Comparison of ENCODE assay signal across 28 cellular contexts in genomic region chr12:71236133-71236660, GRCh38.
"Had no signal": no experiment of that assay in that cellular context is flagged by ENCODE, and none has a peak within 500 bp of the region (broad histone marks: within the 10 kb centered on the region; RNA-seq: fewer than 3 reads in every experiment).

No MANE protein-coding gene starts in this region.

- H3K27me3 ChIP-seq: esophagus squamous epithelium, heart right ventricle, right atrium auricular region, thyroid gland, upper lobe of left lung, vagina had no signal

- H3K9me3 ChIP-seq: esophagus squamous epithelium, right atrium auricular region, thyroid gland, upper lobe of left lung, vagina had no signal

- ATAC-seq: activated CD8-positive, alpha-beta T cell treated with anti-CD3 and anti-CD28 coated beads for 36 hours; activated naive CD8-positive, alpha-beta T cell treated with anti-CD3 and anti-CD28 coated beads, Interleukin-2, amount 50 U/mL, for 24 hours; heart right ventricle; mucosa of descending colon; natural killer cell treated with Interleukin-12 subunit alpha and Interleukin-12 subunit beta and Interleukin-15 and Interleukin-18, amount 100 ng/mL, for 72 hours; stimulated activated memory B cell treated with anti-CD40 and anti-IgM and Interleukin-4, amounts not matched to agents 10 μg/mL and 1 μg/mL and 100 μg/mL, for 72 hours; stimulated activated naive CD8-positive, alpha-beta T cell treated with anti-CD3 and anti-CD28 coated beads, Interleukin-15, amount 100 ng/mL, for 72 hours had no signal

- H3K36me3 ChIP-seq: esophagus squamous epithelium, heart right ventricle, left ventricle myocardium inferior, right atrium auricular region, thyroid gland, upper lobe of left lung, vagina had no signal

- H3K4me3 ChIP-seq: esophagus squamous epithelium, heart right ventricle, left ventricle myocardium inferior, lung, mucosa of descending colon, right atrium auricular region, smooth muscle cell, thyroid gland, upper lobe of left lung, vagina had no signal

- DNase-seq: activated B cell treated with CpG ODN at 0.5 μM for 24 hours; activated CD4-positive, alpha-beta T cell treated with anti-CD3 and anti-CD28 coated beads, Interleukin-2, amount 50 U/mL, for 1 hour; activated CD8-positive, alpha-beta T cell treated with anti-CD3 and anti-CD28 coated beads for 36 hours; activated naive CD8-positive, alpha-beta T cell treated with anti-CD3 and anti-CD28 coated beads, Interleukin-2, amount 50 U/mL, for 24 hours; activated T-cell treated with anti-CD3 and anti-CD28 coated beads, Interleukin-2, amount 50 U/mL, for 48 hours; amygdala; central memory CD4-positive, alpha-beta T cell; endodermal cell; esophagus squamous epithelium; foreskin melanocyte; heart right ventricle; left ventricle myocardium inferior; mucosa of descending colon; stimulated activated CD4-positive, alpha-beta T cell treated with anti-CD3 and anti-CD28 coated beads, Interleukin-1b, Interleukin-23, amount 100 ng/mL, for 48 hours; stimulated activated CD4-positive, alpha-beta T cell treated with anti-CD3 and anti-CD28 coated beads, Interleukin-4, amount 100 ng/mL, for 4 hours; stimulated activated CD8-positive, alpha-beta memory T cell treated with anti-CD3 and anti-CD28 coated beads, Interleukin-4, amount 100 ng/mL, for 48 hours; stimulated activated naive CD8-positive, alpha-beta T cell treated with anti-CD3 and anti-CD28 coated beads, Interleukin-15, amount 100 ng/mL, for 72 hours; substantia nigra; thyroid gland; upper lobe of left lung had no signal

- H3K4me2 ChIP-seq: smooth muscle cell had no signal

- H3K4me1 Mint-ChIP-seq: activated B cell treated with CpG ODN at 0.5 μM for 24 hours; activated naive CD4-positive, alpha-beta T cell treated with anti-CD3 and anti-CD28 coated beads, Interleukin-2, amount 50 U/mL, for 24 hours; activated naive CD8-positive, alpha-beta T cell treated with anti-CD3 and anti-CD28 coated beads, Interleukin-2, amount 50 U/mL, for 24 hours; endodermal cell; stimulated activated memory B cell treated with anti-CD40 and anti-IgM and Interleukin-4, amounts not matched to agents 10 μg/mL and 1 μg/mL and 100 μg/mL, for 72 hours; stimulated activated naive CD8-positive, alpha-beta T cell treated with anti-CD3 and anti-CD28 coated beads, Interleukin-15, amount 100 ng/mL, for 72 hours had no signal

- H3K27me3 Mint-ChIP-seq: activated B cell treated with CpG ODN at 0.5 μM for 24 hours; activated CD8-positive, alpha-beta T cell treated with anti-CD3 and anti-CD28 coated beads for 36 hours; activated naive CD4-positive, alpha-beta T cell treated with anti-CD3 and anti-CD28 coated beads, Interleukin-2, amount 50 U/mL, for 24 hours; natural killer cell treated with Interleukin-12 subunit alpha and Interleukin-12 subunit beta and Interleukin-15 and Interleukin-18, amount 100 ng/mL, for 72 hours; stimulated activated memory B cell treated with anti-CD40 and anti-IgM and Interleukin-4, amounts not matched to agents 10 μg/mL and 1 μg/mL and 100 μg/mL, for 72 hours; stimulated activated naive CD8-positive, alpha-beta T cell treated with anti-CD3 and anti-CD28 coated beads, Interleukin-15, amount 100 ng/mL, for 72 hours had no signal

- H3K9me3 Mint-ChIP-seq: activated B cell treated with CpG ODN at 0.5 μM for 24 hours; activated naive CD8-positive, alpha-beta T cell treated with anti-CD3 and anti-CD28 coated beads, Interleukin-2, amount 50 U/mL, for 24 hours; activated T-helper 2 cell treated with anti-CD3 and anti-CD28 coated beads, Interferon-gamma antibody, Interleukin-2, Interleukin-4, amounts not matched to agents 10 μg/mL and 5 μg/mL and 100 μg/mL, durations not matched to agents 14 hours and 24 hours and 36 hours; endodermal cell had no signal

- H3K27ac ChIP-seq: esophagus squamous epithelium, heart right ventricle, left ventricle myocardium inferior, right atrium auricular region, thyroid gland, upper lobe of left lung, vagina had no signal

- H3K36me3 Mint-ChIP-seq: activated naive CD4-positive, alpha-beta T cell treated with anti-CD3 and anti-CD28 coated beads, Interleukin-2, amount 50 U/mL, for 24 hours; natural killer cell treated with Interleukin-12 subunit alpha and Interleukin-12 subunit beta and Interleukin-15 and Interleukin-18, amount 100 ng/mL, for 72 hours; stimulated activated memory B cell treated with anti-CD40 and anti-IgM and Interleukin-4, amounts not matched to agents 10 μg/mL and 1 μg/mL and 100 μg/mL, for 72 hours had no signal

- H3K27ac Mint-ChIP-seq: activated B cell treated with CpG ODN at 0.5 μM for 24 hours; activated CD8-positive, alpha-beta T cell treated with anti-CD3 and anti-CD28 coated beads for 36 hours; activated naive CD4-positive, alpha-beta T cell treated with anti-CD3 and anti-CD28 coated beads, Interleukin-2, amount 50 U/mL, for 24 hours; activated naive CD8-positive, alpha-beta T cell treated with anti-CD3 and anti-CD28 coated beads, Interleukin-2, amount 50 U/mL, for 24 hours; activated T-helper 2 cell treated with anti-CD3 and anti-CD28 coated beads, Interferon-gamma antibody, Interleukin-2, Interleukin-4, amounts not matched to agents 10 μg/mL and 5 μg/mL and 100 μg/mL, durations not matched to agents 14 hours and 24 hours and 36 hours; endodermal cell; natural killer cell treated with Interleukin-12 subunit alpha and Interleukin-12 subunit beta and Interleukin-15 and Interleukin-18, amount 100 ng/mL, for 72 hours; stimulated activated memory B cell treated with anti-CD40 and anti-IgM and Interleukin-4, amounts not matched to agents 10 μg/mL and 1 μg/mL and 100 μg/mL, for 72 hours; stimulated activated naive CD8-positive, alpha-beta T cell treated with anti-CD3 and anti-CD28 coated beads, Interleukin-15, amount 100 ng/mL, for 72 hours had no signal

- H3K4me3 Mint-ChIP-seq: activated B cell treated with CpG ODN at 0.5 μM for 24 hours; activated CD8-positive, alpha-beta T cell treated with anti-CD3 and anti-CD28 coated beads for 36 hours; activated naive CD4-positive, alpha-beta T cell treated with anti-CD3 and anti-CD28 coated beads, Interleukin-2, amount 50 U/mL, for 24 hours; activated naive CD8-positive, alpha-beta T cell treated with anti-CD3 and anti-CD28 coated beads, Interleukin-2, amount 50 U/mL, for 24 hours; endodermal cell; natural killer cell treated with Interleukin-12 subunit alpha and Interleukin-12 subunit beta and Interleukin-15 and Interleukin-18, amount 100 ng/mL, for 72 hours; stimulated activated memory B cell treated with anti-CD40 and anti-IgM and Interleukin-4, amounts not matched to agents 10 μg/mL and 1 μg/mL and 100 μg/mL, for 72 hours; stimulated activated naive CD8-positive, alpha-beta T cell treated with anti-CD3 and anti-CD28 coated beads, Interleukin-15, amount 100 ng/mL, for 72 hours had no signal

- H3K4me1 ChIP-seq: esophagus squamous epithelium, heart right ventricle, left ventricle myocardium inferior, right atrium auricular region, thyroid gland, upper lobe of left lung, vagina had no signal
